Comparison of ENCODE assay signal across 8 cellular contexts in the genomic region with DNA sequence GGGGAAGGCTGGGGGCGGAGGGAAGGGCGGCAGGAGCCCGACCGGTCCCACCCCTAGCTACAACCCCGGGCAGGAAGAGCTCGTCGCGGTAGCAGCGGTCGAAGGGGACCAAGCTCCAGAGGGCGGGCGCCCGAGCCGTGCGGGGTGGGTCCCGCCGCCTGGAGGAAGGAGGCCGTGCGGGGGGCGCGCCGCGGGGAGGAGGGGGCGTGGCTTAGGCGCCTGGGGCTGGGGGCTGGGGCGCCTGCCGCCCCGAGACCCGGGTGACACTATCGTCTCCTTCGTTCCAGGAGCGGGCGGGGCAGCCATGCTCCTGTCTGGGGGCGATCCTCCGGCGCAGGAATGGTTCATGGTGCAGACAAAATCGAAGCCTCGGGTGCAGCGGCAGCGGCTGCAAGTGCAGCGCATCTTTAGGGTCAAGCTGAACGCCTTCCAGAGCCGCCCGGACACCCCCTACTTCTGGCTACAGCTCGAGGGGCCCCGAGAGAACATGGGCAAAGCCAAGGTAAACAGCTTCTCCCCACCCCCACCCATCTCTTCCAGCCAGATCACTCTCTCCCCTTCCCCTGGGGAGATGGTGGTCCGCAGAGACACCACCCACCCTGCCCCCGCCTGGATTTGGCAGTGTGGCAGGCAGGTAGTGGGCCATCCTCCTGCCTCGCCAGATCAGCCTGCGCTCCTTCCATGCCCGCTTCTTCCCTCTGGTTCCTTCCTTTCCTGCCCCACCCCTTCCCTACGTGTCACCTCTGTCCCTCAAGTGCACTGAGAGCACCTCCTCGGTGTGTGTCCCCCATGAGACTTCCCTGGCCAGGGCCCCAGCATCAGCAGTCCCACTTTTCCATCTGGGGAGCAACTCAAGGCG. TPM values are rescaled to one million over a fixed set of nuclear protein-coding genes. Genes with fewer than 3 reads are reported as not detected.
A peak's percentile ranks its signal among the peaks of the same experiment; 100 is the strongest.
DNase-seq lines count a peak whose midpoint lies in the region; ATAC-seq, FAIRE-seq and TF ChIP-seq lines count a peak whose summit lies in the region.

A gene (plus strand): TSS at position 61 of the 859 bp plus-strand sequence. CDS start 244 bp downstream, at position 305.

- no peak within 1 kb of the TSS for H3K27ac Mint-ChIP-seq in activated CD8-positive, alpha-beta memory T cell treated with anti-CD3 and anti-CD28 coated beads, Interleukin-2, amount 10 ng/mL, durations not matched to agents 7 days and 5 days
- peak within 1 kb of the TSS; percentile 98 for H3K27ac Mint-ChIP-seq in mesothelial cell of epicardium

- peaks cover 2% of the 10 kb centered on the region for H3K79me2 ChIP-seq in endothelial cell of umbilical vein (ENCODE audit: control insufficient read depth, insufficient read depth, low read length)

- FAIRE-seq in endothelial cell of umbilical vein (lab: Jason Lieb, UNC): peak; percentile 65

- H3K9me3 Mint-ChIP-seq in activated CD8-positive, alpha-beta memory T cell treated with anti-CD3 and anti-CD28 coated beads, Interleukin-2, amount 10 ng/mL, durations not matched to agents 7 days and 5 days (ENCODE audit: low read depth): no peaks in the 10 kb centered on the region
- peaks cover 5% of the 10 kb centered on the region for H3K9me3 Mint-ChIP-seq in mesothelial cell of epicardium

- H3K27me3 Mint-ChIP-seq in activated CD8-positive, alpha-beta memory T cell treated with anti-CD3 and anti-CD28 coated beads, Interleukin-2, amount 10 ng/mL, durations not matched to agents 7 days and 5 days: peaks cover 48% of the 10 kb centered on the region
- H3K27me3 Mint-ChIP-seq in mesothelial cell of epicardium (ENCODE audit: low read depth): no peaks in the 10 kb centered on the region

- H3K27me3 ChIP-seq in HUES48 (ENCODE audit: control insufficient read depth, insufficient read depth, low read length) (no peaks in the 10 kb centered on the region), endothelial cell of umbilical vein (ENCODE audit: control insufficient read depth in 2 of 2, insufficient read depth in 2 of 2, low read length in 2 of 2) (no peaks in the 10 kb centered on the region)

- DNase-seq in AG08396 (ENCODE audit: low spot score) (peak; percentile 65), endothelial cell of umbilical vein (ENCODE audit: low read depth, low spot score) (peak; percentile 58), mesothelial cell of epicardium (ENCODE audit: low spot score in 2 of 2, unreplicated experiment in 2 of 2) (peak; percentile 44 to 79)
- DNase-seq in activated CD8-positive, alpha-beta memory T cell treated with anti-CD3 and anti-CD28 coated beads, Interleukin-2, amount 10 ng/mL, durations not matched to agents 7 days and 5 days: peak; percentile 51

- H3K4me3 Mint-ChIP-seq in activated CD8-positive, alpha-beta memory T cell treated with anti-CD3 and anti-CD28 coated beads, Interleukin-2, amount 10 ng/mL, durations not matched to agents 7 days and 5 days: no peak within 1 kb of the TSS
- peak within 1 kb of the TSS; percentile 97 for H3K4me3 Mint-ChIP-seq in mesothelial cell of epicardium

- CTCF ChIA-PET in activated CD8-positive, alpha-beta memory T cell treated with anti-CD3 and anti-CD28 coated beads, Interleukin-2, amount 10 ng/mL, durations not matched to agents 7 days and 5 days (lab: Charles Lee): interaction anchor here (1.3 kb wide), 1 partner anchor 32 kb away, joined by 8 read pairs; no protein-coding TSS in a partner anchor
- CTCF ChIA-PET in endothelial cell of umbilical vein (lab: Charles Lee): interaction anchor here (0.7 to 4.7 kb wide), 13 partner anchors 8 to 68 kb away, joined by 3 to 34 read pairs (median 3); no protein-coding TSS in a partner anchor

- H3K4me2 ChIP-seq in endothelial cell of umbilical vein (ENCODE audit: insufficient read depth, low read length): peak within 1 kb of the TSS; percentile 51

- intact Hi-C loops in endothelial cell of umbilical vein (cut with micrococcal nuclease): no loop called here

- no peaks in the 10 kb centered on the region for H3K36me3 Mint-ChIP-seq in activated CD8-positive, alpha-beta memory T cell treated with anti-CD3 and anti-CD28 coated beads, Interleukin-2, amount 10 ng/mL, durations not matched to agents 7 days and 5 days
- peaks cover 2% of the 10 kb centered on the region for H3K36me3 Mint-ChIP-seq in mesothelial cell of epicardium

- dilution Hi-C loops in endothelial cell of umbilical vein (cut with MboI; ENCODE audit: extremely low pct_ligation_motif_present, low sequenced_read_pairs): no loop called here

- peak; percentile 84 for ATAC-seq in activated CD8-positive, alpha-beta memory T cell treated with anti-CD3 and anti-CD28 coated beads, Interleukin-2, amount 10 ng/mL, durations not matched to agents 7 days and 5 days
- ATAC-seq in HG03045 (IDR thresholded peaks at IDR 0.05; ENCODE audit: unreplicated experiment) (no peak), GM18502 (IDR thresholded peaks at IDR 0.05; ENCODE audit: poor library complexity, unreplicated experiment) (no peak)

- no TSS peak for BruUV-seq in endothelial cell of umbilical vein (replicated peaks; lab: Mats Ljungman, UMichigan)

- H3K9me1 ChIP-seq in endothelial cell of umbilical vein (replicated peaks; ENCODE audit: control insufficient read depth, extremely low read depth, insufficient read depth, low read length): no peaks in the 10 kb centered on the region

- peaks cover 9% of the 10 kb centered on the region for H3K4me1 Mint-ChIP-seq in activated CD8-positive, alpha-beta memory T cell treated with anti-CD3 and anti-CD28 coated beads, Interleukin-2, amount 10 ng/mL, durations not matched to agents 7 days and 5 days
- H3K4me1 Mint-ChIP-seq in mesothelial cell of epicardium: peaks cover 83% of the 10 kb centered on the region

- H3K36me3 ChIP-seq in HUES48 (ENCODE audit: control insufficient read depth, insufficient read depth, low read length): no peaks in the 10 kb centered on the region
- no peaks in the 10 kb centered on the region for H3K36me3 ChIP-seq in endothelial cell of umbilical vein (ENCODE audit: control insufficient read depth in 2 of 2, extremely low read depth in 1 of 2, insufficient read depth in 2 of 2, low read length in 2 of 2)

- H3K9me3 ChIP-seq in HUES48 (ENCODE audit: control insufficient read depth, insufficient read depth, low read length) (no peaks in the 10 kb centered on the region), endothelial cell of umbilical vein (replicated peaks; ENCODE audit: control insufficient read depth, insufficient read depth, low read length) (no peaks in the 10 kb centered on the region)

- H3K4me1 ChIP-seq in HUES48 (ENCODE audit: control insufficient read depth, insufficient read depth, low read length) (peaks cover 23% of the 10 kb centered on the region), endothelial cell of umbilical vein (ENCODE audit: control insufficient read depth, extremely low read depth, insufficient read depth, low read length) (peaks cover 32% of the 10 kb centered on the region)

- POLR2A ChIA-PET in endothelial cell of umbilical vein (lab: Charles Lee): interaction anchor here (0.6 to 1.5 kb wide), 5 partner anchors 19 to 1337 kb away, joined by 3 to 9 read pairs (median 4); a partner anchor contains a TSS

- peak within 1 kb of the TSS; percentile 40 for H2AFZ ChIP-seq in endothelial cell of umbilical vein (ENCODE audit: low read depth, low read length)

- TF ChIP-seq POLR2A in endothelial cell of umbilical vein (IDR thresholded peaks at IDR 0.05; ENCODE audit: low read depth, low read length): peak; percentile 48

- TF ChIP-seq CTCF in endothelial cell of umbilical vein (IDR thresholded peaks at IDR 0.05; ENCODE audit: extremely low read depth in 1 of 2, insufficient read depth in 1 of 2, low read depth in 1 of 2, low read length in 2 of 2) (no peak), mesothelial cell of epicardium (IDR thresholded peaks at IDR 0.05; ENCODE audit: unreplicated experiment) (no peak)

- H3K4me3 ChIP-seq in HUES48 (ENCODE audit: low read depth, low read length): peak within 1 kb of the TSS; percentile 75
- peak within 1 kb of the TSS; percentile 69 to 78 (median 69) for H3K4me3 ChIP-seq in endothelial cell of umbilical vein (replicated peaks in 1 of 3; ENCODE audit: insufficient read depth in 1 of 3, low read depth in 1 of 3, low read length in 3 of 3)

- no peaks in the 10 kb centered on the region for H4K20me1 ChIP-seq in endothelial cell of umbilical vein (replicated peaks; ENCODE audit: control insufficient read depth, extremely low read depth, insufficient read depth, low read length)

- H3K27ac ChIP-seq in HUES48 (ENCODE audit: low read depth, low read length): peak within 1 kb of the TSS; percentile 23
- H3K27ac ChIP-seq in endothelial cell of umbilical vein (ENCODE audit: insufficient read depth, low read depth, low read length): no peak within 1 kb of the TSS
- H3K27ac ChIP-seq in temporal lobe (ENCODE audit: low read depth, low read length): peak within 1 kb of the TSS; percentile 7

- H3K9ac ChIP-seq in HUES48 (ENCODE audit: low read depth, low read length) (no peak within 1 kb of the TSS), endothelial cell of umbilical vein (replicated peaks; ENCODE audit: extremely low read depth, insufficient read depth, low read length) (no peak within 1 kb of the TSS)

TF ChIP-seq in endothelial cell of umbilical vein, 7 proteins besides CTCF, POLR2A, EP300 and RAD21:
- TF ChIP-seq GATA2 (IDR thresholded peaks at IDR 0.05; ENCODE audit: insufficient read depth, insufficient read length, low read depth, low read length) (no peak), POLR2AphosphoS5 (IDR thresholded peaks at IDR 0.05; ENCODE audit: insufficient read depth, low read depth, low read length) (peak; percentile 41)

RNA-seq across cellular contexts. Expression of the gene that starts here (rescaled TPM):
- total RNA-seq in activated CD8-positive, alpha-beta memory T cell treated with anti-CD3 and anti-CD28 coated beads, Interleukin-2, amount 10 ng/mL, durations not matched to agents 7 days and 5 days: under 1 TPM; 0.05 to 0.50 TPM
- total RNA-seq in endothelial cell of umbilical vein (42.8 and 45.1 TPM in 2 replicates), mesothelial cell of epicardium (171 to 173 TPM (median 173 TPM) in 3 replicates), temporal lobe (14.5 TPM)
- polyA plus RNA-seq in endothelial cell of umbilical vein: 37.2 and 38.8 TPM in 2 replicates
- 27.6 and 28.6 TPM in 2 replicates for polyA plus RNA-seq in endothelial cell of umbilical vein (2011; cell fraction: cytosol; rRNA removed)
- polyA plus RNA-seq in endothelial cell of umbilical vein (2011; cell fraction: nucleus; rRNA removed): 59.8 and 66.2 TPM in 2 replicates
- polyA plus RNA-seq in endothelial cell of umbilical vein (2012): 25.5 and 35.2 TPM in 2 replicates
- polyA minus RNA-seq in endothelial cell of umbilical vein: 56.5 and 59.7 TPM in 2 replicates
- not detected for polyA minus RNA-seq in endothelial cell of umbilical vein (2011; cell fraction: cytosol; rRNA and poly(A)+ RNA removed)
- polyA minus RNA-seq in endothelial cell of umbilical vein (2011; cell fraction: nucleus; rRNA and poly(A)+ RNA removed): 27.5 and 30.6 TPM in 2 replicates

Comparison
In these comparisons a context has a peak if more than half of its experiments do, and no peak if none do; other contexts are left out.
1. RNA of the gene that starts here (total RNA-seq): 171 to 173 TPM in mesothelial cell of epicardium, 42.8 to 45.1 TPM in endothelial cell of umbilical vein and 14.5 TPM in temporal lobe (single experiment); 0.05 to 0.50 TPM in activated CD8-positive, alpha-beta memory T cell treated with anti-CD3 and anti-CD28 coated beads, Interleukin-2, amount 10 ng/mL, durations not matched to agents 7 days and 5 days; every median in the first group is over 10 times any median in the second.
2. Peak in DNase-seq and ATAC-seq in activated CD8-positive, alpha-beta memory T cell treated with anti-CD3 and anti-CD28 coated beads, Interleukin-2, amount 10 ng/mL, durations not matched to agents 7 days and 5 days; RNA of the gene not detected or under 1 TPM.
3. Peak in every context shown above with its lines, with median percentiles within 50 percentile points of each other: DNase-seq.